ENCODE assay signal across 9 cellular contexts in the genomic region with DNA sequence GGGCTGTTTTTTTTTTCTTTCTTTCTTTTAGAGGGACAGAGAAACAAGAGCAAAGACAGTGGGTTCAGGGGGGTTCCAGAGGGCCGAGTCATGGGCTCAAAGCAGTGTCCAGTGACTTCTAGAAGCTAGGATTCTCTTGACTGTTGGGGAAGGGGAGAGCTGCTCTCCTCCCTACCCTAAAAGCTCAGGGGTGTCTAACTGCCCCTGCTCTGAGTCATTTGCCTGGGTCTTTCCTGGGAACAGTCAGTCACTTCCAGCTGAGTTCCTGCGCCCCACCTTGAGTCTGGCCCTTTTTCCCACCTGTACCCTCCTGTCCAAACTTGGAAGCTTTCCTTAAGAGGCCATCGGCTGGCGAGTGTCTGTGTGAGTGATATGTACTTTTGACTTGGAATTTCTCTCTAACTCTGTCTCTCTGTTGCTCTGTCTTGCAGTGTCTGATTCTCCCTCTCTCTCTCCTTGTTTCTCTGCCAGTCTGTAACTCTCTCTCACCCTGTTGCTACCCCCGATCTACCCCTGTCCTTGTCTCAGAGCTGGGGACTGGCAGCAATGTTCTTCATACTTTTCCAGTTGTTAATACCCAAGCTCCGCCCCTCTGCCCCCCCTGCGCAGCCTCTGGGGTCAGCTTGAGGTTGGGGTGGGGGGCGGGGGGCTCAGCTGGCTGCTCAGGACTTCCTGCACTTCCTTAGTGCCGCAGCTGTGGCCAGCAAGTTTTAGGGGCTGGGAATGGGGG. TPM values are rescaled to one million over a fixed set of nuclear protein-coding genes. Genes with fewer than 3 reads are reported as not detected.
A peak's percentile ranks its signal among the peaks of the same experiment; 100 is the strongest.
DNase-seq lines count a peak whose midpoint lies in the region; ATAC-seq, FAIRE-seq and TF ChIP-seq lines count a peak whose summit lies in the region.
"Had no signal": no experiment of that assay in that cellular context is flagged by ENCODE, and none has a peak within 500 bp of the region (broad histone marks: within the 10 kb centered on the region; RNA-seq: fewer than 3 reads in every experiment).

No MANE protein-coding gene starts in this region.

- H3K27ac ChIP-seq in HepG2 (ENCODE audit: extremely low read length, insufficient read depth, low read length) = no peak overlapping the region
- H3K27ac ChIP-seq in right lobe of liver = no peak overlapping the region
- H3K27ac ChIP-seq in colonic mucosa = peak overlapping the region; percentile 77
- peak overlapping the region; percentile 29 to 78 for H3K27ac ChIP-seq in aorta (ENCODE audit: low read depth in 1 of 2, low read length in 2 of 2)

- no peak for ATAC-seq in HepG2
- no peak for ATAC-seq in right lobe of liver
- no peak for ATAC-seq in aorta (ENCODE audit: low FRiP score)

- peak overlapping the region; percentile 98 for H3K4me2 ChIP-seq in HepG2 (ENCODE audit: low read depth, low read length)

- H3K36me3 ChIP-seq in HepG2 (replicated peaks in 1 of 2; ENCODE audit: control insufficient read depth in 1 of 2, insufficient read depth in 2 of 2, low read length in 2 of 2) = no peaks in the 10 kb centered on the region
- no peaks in the 10 kb centered on the region for H3K36me3 ChIP-seq in right lobe of liver
- no peaks in the 10 kb centered on the region for H3K36me3 ChIP-seq in colonic mucosa
- no peaks in the 10 kb centered on the region for H3K36me3 ChIP-seq in aorta (ENCODE audit: control insufficient read depth in 1 of 2, insufficient read depth in 2 of 2, low read length in 1 of 2)

- POLR2A ChIA-PET in HepG2 (lab: Yijun Ruan, JAX) = interaction anchor here (0.8 to 4.2 kb wide), 10 partner anchors 10 to 48 kb away, joined by 3 to 26 read pairs (median 5); partner anchors contain the start of genes MED24 and NR1D1

- H3K9me3 ChIP-seq in HepG2 (ENCODE audit: low read length) (no peaks in the 10 kb centered on the region), right lobe of liver (no peaks in the 10 kb centered on the region), colonic mucosa (no peaks in the 10 kb centered on the region), aorta (ENCODE audit: control insufficient read depth, low read length) (no peaks in the 10 kb centered on the region)

- TF ChIP-seq EP300 in HepG2 (IDR thresholded peaks at IDR 0.05; ENCODE audit: low read depth in 2 of 2, low read length in 2 of 2) (no peak), HepG2 (CRISPR knock-in tag; IDR thresholded peaks at IDR 0.05; ENCODE audit: borderline replicate concordance) (no peak)

- CTCF ChIA-PET in HepG2 (lab: Yijun Ruan, JAX; ENCODE audit: low intra/inter-chr PET ratio, low total read pairs) = no interaction called here

- H3K4me3 ChIP-seq in HepG2 (replicated peaks in 1 of 3; ENCODE audit: insufficient read depth in 1 of 3, low read depth in 2 of 3, low read length in 3 of 3) (no peak overlapping the region), right lobe of liver (no peak overlapping the region), colonic mucosa (peak overlapping the region; percentile 82), aorta (ENCODE audit: low read length in 2 of 2) (peak overlapping the region in 1 of 2 donors; percentile 10)

- BruUV-seq in HepG2 (replicated peaks; lab: Mats Ljungman, UMichigan) = no TSS peak

- H3K4me1 ChIP-seq in HepG2 (ENCODE audit: insufficient read depth, low read length) (peaks cover 82% of the 10 kb centered on the region), right lobe of liver (peaks cover 0 to 13% (median 6%) of the 10 kb centered on the region in 4 donors), colonic mucosa (peaks cover 34% of the 10 kb centered on the region), aorta (ENCODE audit: control insufficient read depth in 1 of 2, insufficient read depth in 2 of 2, low read length in 2 of 2) (peaks cover 1 to 7% of the 10 kb centered on the region in 2 donors)

- H3K27me3 ChIP-seq in HepG2 (ENCODE audit: control insufficient read depth in 1 of 2, insufficient read depth in 2 of 2, low read length in 2 of 2) (peaks cover 2 to 18% of the 10 kb centered on the region in 2 experiments; a peak in 4 of 5 replicates), right lobe of liver (no peaks in the 10 kb centered on the region), colonic mucosa (no peaks in the 10 kb centered on the region), aorta (ENCODE audit: control insufficient read depth in 1 of 2, insufficient read depth in 2 of 2, low read length in 1 of 2) (no peaks in the 10 kb centered on the region)

- H4K20me1 ChIP-seq in HepG2 (ENCODE audit: insufficient read depth, low read length) = no peaks in the 10 kb centered on the region

- TF ChIP-seq POLR2A in HepG2 (IDR thresholded peaks at IDR 0.05; ENCODE audit: insufficient read depth in 1 of 2, low read depth in 2 of 2, low read length in 2 of 2) (no peak), right lobe of liver (IDR thresholded peaks at IDR 0.05) (no peak)

- TF ChIP-seq CTCF in HepG2 (CRISPR knock-in tag; IDR thresholded peaks at IDR 0.05) = no peak
- TF ChIP-seq CTCF in right lobe of liver (IDR thresholded peaks at IDR 0.05) = no peak
- TF ChIP-seq CTCF in colonic mucosa (IDR thresholded peaks at IDR 0.05) = no peak

- no peak for DNase-seq in HepG2 (ENCODE audit: low spot score)
- no peak for DNase-seq in right lobe of liver
- DNase-seq in colonic mucosa = no peak
- DNase-seq in myocyte (ENCODE audit: low read depth) = peak; percentile 60
- peak; percentile 63 to 80 for DNase-seq in aorta
- no peak for DNase-seq in NOMO-1 treated with DMSO at 0.1 percent for 48 hours (lab: John Stamatoyannopoulos, UW; ENCODE audit: unreplicated experiment)
- no peak for DNase-seq in NCI-H1417 (lab: John Stamatoyannopoulos, UW)
- DNase-seq in effector CD4-positive, alpha-beta T cell = no peak
- DNase-seq: NCI-H1092 treated with DMSO at 0.1 percent for 48 hours had no signal

- peaks cover 8% of the 10 kb centered on the region for H3K79me2 ChIP-seq in HepG2 (ENCODE audit: insufficient read depth, low read length)

- in situ Hi-C loops in HepG2 (cut with HindIII; ENCODE audit: extremely low pct_ligation_motif_present, low pct_unique_long_range_greater_than_20kb) = no loop called here

- intact Hi-C loops in HepG2 (cut with micrococcal nuclease; ENCODE audit: unreplicated experiment) = no loop called here
- intact Hi-C loops in right lobe of liver (cut with DNase I) = no loop called here
- intact Hi-C loops in colonic mucosa (cut with DNase I) = no loop called here
- intact Hi-C loops in aorta (cut with DNase I) = loop anchor here in 1 of 2 donors (5.0 kb wide), 1 partner anchor 47 kb away; no protein-coding TSS in a partner anchor

- no peak for FAIRE-seq in HepG2 (lab: Jason Lieb, UNC)

- H3K9ac ChIP-seq in HepG2 (ENCODE audit: insufficient read depth, low read depth, low read length) (no peak overlapping the region), colonic mucosa (ENCODE audit: low read depth in 2 of 2, low read length in 2 of 2) (peak overlapping the region; percentile 50 to 99)

- 75% methylated on average over 9 of the region's 9 CpGs for WGBS in HepG2 (ENCODE audit: low lambda C conversion rate)
- 31% methylated on average over 5 of the region's 9 CpGs for WGBS in right lobe of liver (ENCODE audit: insufficient coverage, low coverage, low lambda C conversion rate, missing lambda C conversion rate)
- WGBS in aorta, 2 donors = 1 to 3% methylated on average over 8 to 9 of the region's 9 CpGs

- no peak for TF ChIP-seq RAD21 in HepG2 (CRISPR knock-in tag; IDR thresholded peaks at IDR 0.05)

- H2AFZ ChIP-seq in HepG2 (ENCODE audit: low read length) = no peak overlapping the region

RNA-seq across cellular contexts. Expression of gene THRA, which starts 2.4 kb away (rescaled TPM):
- total RNA-seq in HepG2 (2016; rRNA removed; fragmentation: Illumina TruSeq; extraction: Trizol) (9.9 and 10.4 TPM in 2 replicates), right lobe of liver (1 to 10 TPM; 3.7 to 9.4 (median 7.7) TPM), colonic mucosa (10 to 100 TPM; 40.3 to 44.5 TPM), myocyte (52.5 and 61.1 TPM in 2 replicates), aorta (10 to 100 TPM; 53.7 to 62.3 TPM)
- 4.9 and 5.0 TPM in 2 replicates for total RNA-seq in HepG2 (2016; cell fraction: cytosol; rRNA removed; fragmentation: Illumina TruSeq; extraction: Trizol; ENCODE audit: low read depth)
- total RNA-seq in HepG2 (2016; cell fraction: insoluble cytoplasmic fraction; rRNA removed; fragmentation: Illumina TruSeq; extraction: Trizol) = 8.1 and 10.9 TPM in 2 replicates
- total RNA-seq in HepG2 (2016; cell fraction: membrane; rRNA removed; fragmentation: Illumina TruSeq; extraction: Trizol) = 12.8 TPM in 2 replicates
- total RNA-seq in HepG2 (2016; cell fraction: nucleus; rRNA removed; fragmentation: Illumina TruSeq; extraction: Trizol) = 5.9 and 6.8 TPM in 2 replicates
- polyA plus RNA-seq in HepG2 (2011; rRNA removed) (8.0 and 8.6 TPM in 2 replicates), aorta (10 to 100 TPM; 38.9 to 52.1 TPM)
- polyA plus RNA-seq in HepG2 (2011; cell fraction: cytosol; rRNA removed) = 7.7 and 8.0 TPM in 2 replicates
- polyA plus RNA-seq in HepG2 (2011; cell fraction: nucleus; rRNA removed) = 12.1 and 13.6 TPM in 2 replicates
- polyA plus RNA-seq in HepG2 (2012) = 11.6 and 15.5 TPM in 2 replicates
- 4.3 TPM in 2 replicates for polyA plus RNA-seq in HepG2 (2016; cell fraction: cytosol; fragmentation: Illumina TruSeq; extraction: Trizol; ENCODE audit: low read depth)
- polyA plus RNA-seq in HepG2 (2016; cell fraction: insoluble cytoplasmic fraction; fragmentation: Illumina TruSeq; extraction: Trizol; ENCODE audit: low read depth) = 8.0 and 12.4 TPM in 2 replicates
- 9.9 and 10.7 TPM in 2 replicates for polyA plus RNA-seq in HepG2 (2016; cell fraction: membrane; fragmentation: Illumina TruSeq; extraction: Trizol; ENCODE audit: low read depth)
- polyA plus RNA-seq in HepG2 (2016; cell fraction: nucleus; fragmentation: Illumina TruSeq; extraction: Trizol; ENCODE audit: insufficient read depth, low read depth) = 11.5 and 12.3 TPM in 2 replicates
- 14.3 and 17.9 TPM in 2 replicates for polyA minus RNA-seq in HepG2 (2011; rRNA and poly(A)+ RNA removed; ENCODE audit: low replicate concordance)
- polyA minus RNA-seq in HepG2 (2011; cell fraction: cytosol; rRNA and poly(A)+ RNA removed) = 5.3 and 7.4 TPM in 2 replicates
- polyA minus RNA-seq in HepG2 (2011; cell fraction: nucleus; rRNA and poly(A)+ RNA removed) = 7.2 and 7.5 TPM in 2 replicates
- 38.9 TPM for polyA plus RNA-seq in myocyte (2012)

RNA-seq across cellular contexts. Expression of gene MED24, which starts 11.0 kb away (rescaled TPM):
- total RNA-seq in HepG2 (2016; rRNA removed; fragmentation: Illumina TruSeq; extraction: Trizol) (51.1 and 66.5 TPM in 2 replicates), right lobe of liver (10 to 100 TPM; 29.0 to 38.2 (median 35.9) TPM), colonic mucosa (100 to 1,000 TPM in 1 of 2 donors, 10 to 100 TPM in 1; 80.1 to 111 TPM), myocyte (88.7 and 90.0 TPM in 2 replicates), aorta (10 to 100 TPM; 60.8 to 70.9 TPM)
- 14.5 and 17.6 TPM in 2 replicates for total RNA-seq in HepG2 (2016; cell fraction: cytosol; rRNA removed; fragmentation: Illumina TruSeq; extraction: Trizol; ENCODE audit: low read depth)
- total RNA-seq in HepG2 (2016; cell fraction: insoluble cytoplasmic fraction; rRNA removed; fragmentation: Illumina TruSeq; extraction: Trizol) = 50.7 and 65.1 TPM in 2 replicates
- 26.0 and 27.2 TPM in 2 replicates for total RNA-seq in HepG2 (2016; cell fraction: membrane; rRNA removed; fragmentation: Illumina TruSeq; extraction: Trizol)
- total RNA-seq in HepG2 (2016; cell fraction: nucleus; rRNA removed; fragmentation: Illumina TruSeq; extraction: Trizol) = 65.1 and 70.6 TPM in 2 replicates
- polyA plus RNA-seq in HepG2 (2011; rRNA removed) (67.7 and 78.0 TPM in 2 replicates), aorta (10 to 100 TPM; 20.7 to 66.5 TPM)
- polyA plus RNA-seq in HepG2 (2011; cell fraction: cytosol; rRNA removed) = 28.7 and 32.2 TPM in 2 replicates
- 613 and 896 TPM in 2 replicates for polyA plus RNA-seq in HepG2 (2011; cell fraction: nucleus; rRNA removed)
- 70.6 and 74.6 TPM in 2 replicates for polyA plus RNA-seq in HepG2 (2012)
- 9.7 and 12.0 TPM in 2 replicates for polyA plus RNA-seq in HepG2 (2016; cell fraction: cytosol; fragmentation: Illumina TruSeq; extraction: Trizol; ENCODE audit: low read depth)
- polyA plus RNA-seq in HepG2 (2016; cell fraction: insoluble cytoplasmic fraction; fragmentation: Illumina TruSeq; extraction: Trizol; ENCODE audit: low read depth) = 46.8 and 59.5 TPM in 2 replicates
- polyA plus RNA-seq in HepG2 (2016; cell fraction: membrane; fragmentation: Illumina TruSeq; extraction: Trizol; ENCODE audit: low read depth) = 20.4 and 23.8 TPM in 2 replicates
- polyA plus RNA-seq in HepG2 (2016; cell fraction: nucleus; fragmentation: Illumina TruSeq; extraction: Trizol; ENCODE audit: insufficient read depth, low read depth) = 182 and 188 TPM in 2 replicates
- 133 and 240 TPM in 2 replicates for polyA minus RNA-seq in HepG2 (2011; rRNA and poly(A)+ RNA removed; ENCODE audit: low replicate concordance)
- polyA minus RNA-seq in HepG2 (2011; cell fraction: cytosol; rRNA and poly(A)+ RNA removed) = 49.1 and 58.4 TPM in 2 replicates
- 159 and 161 TPM in 2 replicates for polyA minus RNA-seq in HepG2 (2011; cell fraction: nucleus; rRNA and poly(A)+ RNA removed)
- 61.5 TPM for polyA plus RNA-seq in myocyte (2012)

RNA-seq across cellular contexts. Expression of gene NR1D1, which starts 35.2 kb away (rescaled TPM):
- total RNA-seq in HepG2 (2016; rRNA removed; fragmentation: Illumina TruSeq; extraction: Trizol) (1.4 and 2.1 TPM in 2 replicates), right lobe of liver (10 to 100 TPM in 4 of 6 experiments, 1 to 10 TPM in 2; 6.9 to 29.8 (median 16.0) TPM), colonic mucosa (10 to 100 TPM in 1 of 2 donors, 1 to 10 TPM in 1; 4.8 to 18.8 TPM), myocyte (9.5 and 10.8 TPM in 2 replicates), aorta (10 to 100 TPM; 18.4 to 53.6 TPM)
- total RNA-seq in HepG2 (2016; cell fraction: cytosol; rRNA removed; fragmentation: Illumina TruSeq; extraction: Trizol; ENCODE audit: low read depth) = 0.88 and 1.1 TPM in 2 replicates
- 1.2 and 1.8 TPM in 2 replicates for total RNA-seq in HepG2 (2016; cell fraction: insoluble cytoplasmic fraction; rRNA removed; fragmentation: Illumina TruSeq; extraction: Trizol)
- total RNA-seq in HepG2 (2016; cell fraction: membrane; rRNA removed; fragmentation: Illumina TruSeq; extraction: Trizol) = 2.2 and 2.4 TPM in 2 replicates
- 3.4 and 4.3 TPM in 2 replicates for total RNA-seq in HepG2 (2016; cell fraction: nucleus; rRNA removed; fragmentation: Illumina TruSeq; extraction: Trizol)
- polyA plus RNA-seq in HepG2 (2011; rRNA removed) (2.7 and 3.6 TPM in 2 replicates), aorta (10 to 100 TPM in 1 of 2 donors, 1 to 10 TPM in 1; 8.6 to 28.5 TPM)
- polyA plus RNA-seq in HepG2 (2011; cell fraction: cytosol; rRNA removed) = 1.5 and 1.6 TPM in 2 replicates
- polyA plus RNA-seq in HepG2 (2011; cell fraction: nucleus; rRNA removed) = 20.3 and 22.7 TPM in 2 replicates
- 11.1 and 19.6 TPM in 2 replicates for polyA plus RNA-seq in HepG2 (2012)
- 0.95 and 1.1 TPM in 2 replicates for polyA plus RNA-seq in HepG2 (2016; cell fraction: cytosol; fragmentation: Illumina TruSeq; extraction: Trizol; ENCODE audit: low read depth)
- 3.8 and 5.8 TPM in 2 replicates for polyA plus RNA-seq in HepG2 (2016; cell fraction: insoluble cytoplasmic fraction; fragmentation: Illumina TruSeq; extraction: Trizol; ENCODE audit: low read depth)
- 2.5 and 3.4 TPM in 2 replicates for polyA plus RNA-seq in HepG2 (2016; cell fraction: membrane; fragmentation: Illumina TruSeq; extraction: Trizol; ENCODE audit: low read depth)
- 9.5 and 10.0 TPM in 2 replicates for polyA plus RNA-seq in HepG2 (2016; cell fraction: nucleus; fragmentation: Illumina TruSeq; extraction: Trizol; ENCODE audit: insufficient read depth, low read depth)
- polyA minus RNA-seq in HepG2 (2011; rRNA and poly(A)+ RNA removed; ENCODE audit: low replicate concordance) = 3.3 and 6.7 TPM in 2 replicates
- polyA minus RNA-seq in HepG2 (2011; cell fraction: cytosol; rRNA and poly(A)+ RNA removed) = 4.5 and 6.5 TPM in 2 replicates
- polyA minus RNA-seq in HepG2 (2011; cell fraction: nucleus; rRNA and poly(A)+ RNA removed) = 7.6 and 8.1 TPM in 2 replicates
- 12.4 TPM for polyA plus RNA-seq in myocyte (2012)

RNA-seq across cellular contexts. Expression of gene CSF3, which starts 50.0 kb away (rescaled TPM):
- not detected in 2 replicates for total RNA-seq in HepG2 (2016; rRNA removed; fragmentation: Illumina TruSeq; extraction: Trizol)
- total RNA-seq in HepG2 (2016; cell fraction: cytosol; rRNA removed; fragmentation: Illumina TruSeq; extraction: Trizol; ENCODE audit: low read depth) = not detected in 2 replicates
- not detected in 2 replicates for total RNA-seq in HepG2 (2016; cell fraction: insoluble cytoplasmic fraction; rRNA removed; fragmentation: Illumina TruSeq; extraction: Trizol)
- not detected in 2 replicates for total RNA-seq in HepG2 (2016; cell fraction: membrane; rRNA removed; fragmentation: Illumina TruSeq; extraction: Trizol)
- total RNA-seq in HepG2 (2016; cell fraction: nucleus; rRNA removed; fragmentation: Illumina TruSeq; extraction: Trizol) = not detected in 2 replicates
- 0.07 and 0.09 TPM in 2 replicates for polyA plus RNA-seq in HepG2 (2011; rRNA removed)
- 0.03 and 0.12 TPM in 2 replicates for polyA plus RNA-seq in HepG2 (2011; cell fraction: cytosol; rRNA removed)
- polyA plus RNA-seq in HepG2 (2011; cell fraction: nucleus; rRNA removed) = 0.23 and 0.47 TPM in 2 replicates
- not detected in 2 replicates for polyA plus RNA-seq in HepG2 (2012)
- polyA plus RNA-seq in HepG2 (2016; cell fraction: cytosol; fragmentation: Illumina TruSeq; extraction: Trizol; ENCODE audit: low read depth) = not detected in 2 replicates
- not detected in 2 replicates for polyA plus RNA-seq in HepG2 (2016; cell fraction: insoluble cytoplasmic fraction; fragmentation: Illumina TruSeq; extraction: Trizol; ENCODE audit: low read depth)
- polyA plus RNA-seq in HepG2 (2016; cell fraction: membrane; fragmentation: Illumina TruSeq; extraction: Trizol; ENCODE audit: low read depth) = not detected in 2 replicates
- polyA plus RNA-seq in HepG2 (2016; cell fraction: nucleus; fragmentation: Illumina TruSeq; extraction: Trizol; ENCODE audit: insufficient read depth, low read depth) = 0.39 TPM in 1 of 2 replicates, not detected in the other
- polyA minus RNA-seq in HepG2 (2011; rRNA and poly(A)+ RNA removed; ENCODE audit: low replicate concordance) = 0.40 TPM in 1 of 2 replicates, not detected in the other
- not detected in 2 replicates for polyA minus RNA-seq in HepG2 (2011; cell fraction: cytosol; rRNA and poly(A)+ RNA removed)
- not detected in 2 replicates for polyA minus RNA-seq in HepG2 (2011; cell fraction: nucleus; rRNA and poly(A)+ RNA removed)
- total RNA-seq in right lobe of liver = under 1 TPM in 1 of 6 experiments, not detected in 5; 0.31 TPM
- under 1 TPM in 1 of 2 donors, not detected in 1; 0.37 TPM for total RNA-seq in colonic mucosa
- total RNA-seq in myocyte = 0.10 and 0.11 TPM in 2 replicates
- not detected for polyA plus RNA-seq in myocyte (2012)
- 1 to 10 TPM in 1 of 2 donors, under 1 TPM in 1; 0.39 to 5.4 TPM for total RNA-seq in aorta
- polyA plus RNA-seq in aorta = 1 to 10 TPM in 1 of 2 donors, not detected in 1; 2.7 TPM

RNA-seq across cellular contexts. Expression of gene MSL1, which starts 56.6 kb away (rescaled TPM):
- total RNA-seq in HepG2 (2016; rRNA removed; fragmentation: Illumina TruSeq; extraction: Trizol) (76.1 and 88.5 TPM in 2 replicates), right lobe of liver (10 to 100 TPM; 31.1 to 43.8 (median 36.0) TPM), colonic mucosa (10 to 100 TPM; 77.0 to 81.0 TPM), myocyte (104 and 111 TPM in 2 replicates), aorta (100 to 1,000 TPM in 1 of 2 donors, 10 to 100 TPM in 1; 81.0 to 100 TPM)
- 23.3 and 23.6 TPM in 2 replicates for total RNA-seq in HepG2 (2016; cell fraction: cytosol; rRNA removed; fragmentation: Illumina TruSeq; extraction: Trizol; ENCODE audit: low read depth)
- total RNA-seq in HepG2 (2016; cell fraction: insoluble cytoplasmic fraction; rRNA removed; fragmentation: Illumina TruSeq; extraction: Trizol) = 62.6 and 89.2 TPM in 2 replicates
- total RNA-seq in HepG2 (2016; cell fraction: membrane; rRNA removed; fragmentation: Illumina TruSeq; extraction: Trizol) = 50.5 and 57.1 TPM in 2 replicates
- 82.0 and 93.0 TPM in 2 replicates for total RNA-seq in HepG2 (2016; cell fraction: nucleus; rRNA removed; fragmentation: Illumina TruSeq; extraction: Trizol)
- polyA plus RNA-seq in HepG2 (2011; rRNA removed) (54.6 and 63.8 TPM in 2 replicates), aorta (100 to 1,000 TPM in 1 of 2 donors, 10 to 100 TPM in 1; 21.2 to 171 TPM)
- polyA plus RNA-seq in HepG2 (2011; cell fraction: cytosol; rRNA removed) = 19.7 and 28.8 TPM in 2 replicates
- polyA plus RNA-seq in HepG2 (2011; cell fraction: nucleus; rRNA removed) = 90.9 and 114 TPM in 2 replicates
- polyA plus RNA-seq in HepG2 (2012) = 89.3 and 98.8 TPM in 2 replicates
- polyA plus RNA-seq in HepG2 (2016; cell fraction: cytosol; fragmentation: Illumina TruSeq; extraction: Trizol; ENCODE audit: low read depth) = 10.1 and 10.5 TPM in 2 replicates
- polyA plus RNA-seq in HepG2 (2016; cell fraction: insoluble cytoplasmic fraction; fragmentation: Illumina TruSeq; extraction: Trizol; ENCODE audit: low read depth) = 77.5 and 94.3 TPM in 2 replicates
- polyA plus RNA-seq in HepG2 (2016; cell fraction: membrane; fragmentation: Illumina TruSeq; extraction: Trizol; ENCODE audit: low read depth) = 34.7 and 36.6 TPM in 2 replicates
- 173 TPM in 2 replicates for polyA plus RNA-seq in HepG2 (2016; cell fraction: nucleus; fragmentation: Illumina TruSeq; extraction: Trizol; ENCODE audit: insufficient read depth, low read depth)
- 21.1 and 21.8 TPM in 2 replicates for polyA minus RNA-seq in HepG2 (2011; rRNA and poly(A)+ RNA removed; ENCODE audit: low replicate concordance)
- 50.3 and 50.4 TPM in 2 replicates for polyA minus RNA-seq in HepG2 (2011; cell fraction: cytosol; rRNA and poly(A)+ RNA removed)
- 107 and 131 TPM in 2 replicates for polyA minus RNA-seq in HepG2 (2011; cell fraction: nucleus; rRNA and poly(A)+ RNA removed)
- polyA plus RNA-seq in myocyte (2012) = 60.2 TPM

Comparison
In these comparisons a context has a peak if more than half of its experiments do, and no peak if none do; other contexts are left out.
1. DNase-seq: peak in myocyte (single experiment) and aorta (2 of 2); none in HepG2 (single experiment), right lobe of liver (0 of 3), colonic mucosa (single experiment), NOMO-1 treated with DMSO at 0.1 percent for 48 hours (single experiment), NCI-H1417 (0 of 3) and effector CD4-positive, alpha-beta T cell (single experiment).
2. H3K27ac ChIP-seq: peak in colonic mucosa (single experiment) and aorta (2 of 2); none in HepG2 (single experiment) and right lobe of liver (0 of 3).